Comparison of ENCODE assay signal across 20 cellular contexts in genomic region chr1:243605604-243606003, GRCh38.
"Had no signal": no experiment of that assay in that cellular context is flagged by ENCODE, and none has a peak within 500 bp of the region (broad histone marks: within the 10 kb centered on the region; RNA-seq: fewer than 3 reads in every experiment).

No MANE protein-coding gene starts in this region.

- DNase-seq: activated B cell treated with CpG ODN at 0.5 μM for 24 hours; activated CD4-positive, alpha-beta T cell treated with anti-CD3 and anti-CD28 coated beads for 48 hours; activated CD8-positive, alpha-beta memory T cell treated with anti-CD3 and anti-CD28 coated beads, Interleukin-2, amount 50 U/mL, for 4 hours; activated CD8-positive, alpha-beta T cell treated with anti-CD3 and anti-CD28 coated beads for 36 hours; activated gamma-delta T cell; activated T-cell treated with anti-CD3 and anti-CD28 coated beads, Interleukin-2, amount 50 U/mL, for 72 hours; amniotic stem cell; erythroblast; gastrocnemius medialis; heart left ventricle; mucosa of descending colon; naive thymus-derived CD4-positive, alpha-beta T cell; posterior cingulate gyrus; small intestine; stimulated activated CD4-positive, alpha-beta T cell treated with anti-CD3 and anti-CD28 coated beads, Interleukin-4, amount 100 ng/mL, for 24 hours; stimulated activated naive CD4-positive, alpha-beta T cell; SW 1271; tibial artery; uterus had no signal

- H3K4me3 ChIP-seq: gastrocnemius medialis, heart left ventricle, mucosa of descending colon, tibial artery, uterus had no signal

- ATAC-seq: activated CD8-positive, alpha-beta T cell treated with anti-CD3 and anti-CD28 coated beads for 36 hours; activated naive CD4-positive, alpha-beta T cell treated with anti-CD3 and anti-CD28 coated beads, Interleukin-2, amount 50 U/mL, for 72 hours; activated T-cell treated with anti-CD3 and anti-CD28 coated beads, Interleukin-2, amount 50 U/mL, for 72 hours; gastrocnemius medialis; mucosa of descending colon; naive thymus-derived CD4-positive, alpha-beta T cell had no signal
